Comparison of ENCODE assay signal across 8 cellular contexts in genomic region chr4:112231779-112232713, GRCh38. TPM values are rescaled to one million over a fixed set of nuclear protein-coding genes. Genes with fewer than 3 reads are reported as not detected.
DNase-seq lines count a peak whose midpoint lies in the region; ATAC-seq and TF ChIP-seq lines count a peak whose summit lies in the region.

Gene AP1AR (plus strand): TSS chr4:112231787. CDS start chr4:112232092, 305 bp downstream.

- no peaks in the 10 kb centered on the region for H3K9me3 ChIP-seq in BLaER1
- no peaks in the 10 kb centered on the region for H3K9me3 ChIP-seq in left lung

- H4K20me1 ChIP-seq in BLaER1: peaks cover 46% of the 10 kb centered on the region

- H3K27ac ChIP-seq in BLaER1: peak within 1 kb of the TSS; percentile 94
- H3K27ac ChIP-seq in left lung: peak within 1 kb of the TSS; percentile 96 to 98

- intact Hi-C loops in left lung (cut with DNase I): no loop called here

- peak within 1 kb of the TSS; percentile 84 for H3K4me2 ChIP-seq in BLaER1

- ATAC-seq in GM19035 (IDR thresholded peaks at IDR 0.05; ENCODE audit: unreplicated experiment): peak; percentile 69
- ATAC-seq in HG03342 (IDR thresholded peaks at IDR 0.05; ENCODE audit: unreplicated experiment): peak; percentile 66
- peak; percentile 85 for ATAC-seq in left lung

- no peaks in the 10 kb centered on the region for H3K27me3 ChIP-seq in BLaER1
- H3K27me3 ChIP-seq in left lung: no peaks in the 10 kb centered on the region

- peak within 1 kb of the TSS; percentile 92 for H3K9ac ChIP-seq in BLaER1

- DNase-seq in NCI-H526 (lab: John Stamatoyannopoulos, UW) (peak; percentile 70 to 90), dedifferentiated amniotic fluid mesenchymal stem cell (ENCODE audit: extremely low spot score) (peak; percentile 52), left lung (peak; percentile 86 to 95)
- DNase-seq in activated CD4-positive, alpha-beta T cell treated with anti-CD3 and anti-CD28 coated beads, Interleukin-2, amount 50 U/mL, for 1 hour: peak; percentile 68
- peak; percentile 79 for DNase-seq in stimulated activated CD4-positive, alpha-beta T cell treated with anti-CD3 and anti-CD28 coated beads, Interleukin-4, amount 100 ng/mL, for 1 hour

- H3K36me3 ChIP-seq in BLaER1 (no peaks in the 10 kb centered on the region), left lung (no peaks in the 10 kb centered on the region)

- TF ChIP-seq CTCF in left lung (IDR thresholded peaks at IDR 0.05): peak in 1 of 2 donors; percentile 12

- H3K4me1 ChIP-seq in BLaER1: peaks cover 43% of the 10 kb centered on the region
- peaks cover 0 to 25% of the 10 kb centered on the region in 2 donors for H3K4me1 ChIP-seq in left lung

- H3K4me3 ChIP-seq in BLaER1 (peak within 1 kb of the TSS; percentile 97), left lung (peak within 1 kb of the TSS; percentile 95 to 97)

RNA-seq across cellular contexts. Expression of gene AP1AR, which starts in this region (rescaled TPM):
- 10 to 100 TPM; 15.8 to 20.0 TPM for total RNA-seq in left lung

Comparison
In these comparisons a context has a peak if more than half of its experiments do, and no peak if none do; other contexts are left out.
1. Peak in every context shown above with its lines: DNase-seq, ATAC-seq, H3K4me3 ChIP-seq and H3K27ac ChIP-seq.